ENCODE assay signal across 1 cellular context in the genomic region with DNA sequence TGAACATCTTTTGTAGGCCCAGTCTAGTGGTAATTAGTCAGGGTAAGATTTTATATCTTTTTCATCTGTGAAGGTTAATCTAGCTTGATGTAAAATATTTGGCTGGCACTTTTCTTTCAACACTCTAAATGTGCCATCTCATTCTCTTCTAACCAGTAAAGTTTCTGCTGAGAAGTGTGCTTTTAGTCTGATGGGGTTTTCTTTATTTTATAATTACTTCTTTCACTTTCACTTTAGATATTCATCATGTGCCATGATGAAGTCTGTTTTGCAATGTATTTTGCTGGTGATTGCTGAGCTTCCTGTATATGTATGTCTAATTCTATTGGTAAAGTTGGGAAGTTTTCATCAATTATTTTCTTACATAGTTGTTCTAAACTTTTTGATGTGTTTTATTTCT.
TF ChIP-seq lines count a peak whose summit lies in the region.

No MANE protein-coding gene starts in this region.

TF ChIP-seq in A549, 52 proteins besides CTCF, POLR2A, EP300 and RAD21 (continued from another document):
- TF ChIP-seq MAZ (IDR thresholded peaks at IDR 0.05; ENCODE audit: borderline replicate concordance, low read depth, low read length) = no peak
